In genomic region chr1:110012100-110012499, GRCh38 we compare ENCODE assay signal across 11 cellular contexts. TPM values are rescaled to one million over a fixed set of nuclear protein-coding genes. Genes with fewer than 3 reads are reported as not detected.
DNase-seq lines count a peak whose midpoint lies in the region; ATAC-seq and TF ChIP-seq lines count a peak whose summit lies in the region.
"Had no signal": no experiment of that assay in that cellular context is flagged by ENCODE, and none has a peak within 500 bp of the region (broad histone marks: within the 10 kb centered on the region; RNA-seq: fewer than 3 reads in every experiment).

No MANE protein-coding gene starts in this region.

- H3K4me3 Mint-ChIP-seq in mesothelial cell of epicardium: no peak overlapping the region
- no peak overlapping the region for H3K4me3 Mint-ChIP-seq in Caco-2 (ENCODE audit: unreplicated experiment)

- no peaks in the 10 kb centered on the region for H3K27me3 ChIP-seq in body of pancreas
- H3K27me3 ChIP-seq in Caco-2 (replicated peaks; ENCODE audit: control insufficient read depth, insufficient read depth, low read length): no peaks in the 10 kb centered on the region

- H3K9me3 Mint-ChIP-seq in mesothelial cell of epicardium (no peaks in the 10 kb centered on the region), Caco-2 (ENCODE audit: unreplicated experiment) (no peaks in the 10 kb centered on the region)

- WGBS in body of pancreas, 2 donors: 50 to 51% methylated on average over 4 of the region's 4 CpGs

- H3K4me3 ChIP-seq in body of pancreas (no peak overlapping the region), Caco-2 (ENCODE audit: low read depth, low read length) (no peak overlapping the region)

- peak; percentile 69 for ATAC-seq in GM18868 (IDR thresholded peaks at IDR 0.05; ENCODE audit: unreplicated experiment)
- ATAC-seq in GM21717 (IDR thresholded peaks at IDR 0.05; ENCODE audit: unreplicated experiment): peak; percentile 59
- peak; percentile 48 for ATAC-seq in HG03457 (IDR thresholded peaks at IDR 0.05; ENCODE audit: unreplicated experiment)
- no peak for ATAC-seq in body of pancreas

- H3K27ac ChIP-seq in body of pancreas: no peak overlapping the region
- H3K27ac ChIP-seq: KMS-11 had no signal

- no peaks in the 10 kb centered on the region for H3K27me3 Mint-ChIP-seq in mesothelial cell of epicardium (ENCODE audit: low read depth)
- H3K27me3 Mint-ChIP-seq in Caco-2 (ENCODE audit: insufficient read depth, unreplicated experiment): no peaks in the 10 kb centered on the region

- TF ChIP-seq CTCF in mesothelial cell of epicardium (IDR thresholded peaks at IDR 0.05; ENCODE audit: unreplicated experiment) (no peak), body of pancreas (IDR thresholded peaks at IDR 0.05) (no peak), Caco-2 (IDR thresholded peaks at IDR 0.05; ENCODE audit: insufficient read depth in 1 of 2, low read depth in 1 of 2, low read length in 1 of 2, severe bottlenecking in 1 of 2, unreplicated experiment in 1 of 2) (no peak)

- H3K36me3 Mint-ChIP-seq in mesothelial cell of epicardium (peaks cover 36% of the 10 kb centered on the region), Caco-2 (ENCODE audit: insufficient read depth, unreplicated experiment) (peaks cover 48% of the 10 kb centered on the region)

- H3K4me1 ChIP-seq in body of pancreas: peaks cover 4% of the 10 kb centered on the region
- H3K4me1 ChIP-seq in Caco-2: no peaks in the 10 kb centered on the region

- intact Hi-C loops in body of pancreas (cut with DNase I): no loop called here
- intact Hi-C loops in Caco-2 (cut with micrococcal nuclease; ENCODE audit: unreplicated experiment): no loop called here

- BruUV-seq in Caco-2 (replicated peaks; lab: Mats Ljungman, UMichigan): no TSS peak

- H3K36me3 ChIP-seq in body of pancreas (replicated peaks in 1 of 2; ENCODE audit: insufficient read depth in 1 of 2, low read depth in 2 of 2): peaks cover 6 to 28% of the 10 kb centered on the region in 2 donors
- no peaks in the 10 kb centered on the region for H3K36me3 ChIP-seq in Caco-2 (ENCODE audit: control insufficient read depth, insufficient read depth, low read length)

- CTCF ChIA-PET in Caco-2 (lab: Charles Lee): interaction anchor here (1.0 to 1.2 kb wide), 4 partner anchors 27 to 372 kb away, joined by 3 to 10 read pairs (median 4); partner anchors contain the start of gene AHCYL1

- H3K9me3 ChIP-seq in body of pancreas (no peaks in the 10 kb centered on the region), Caco-2 (no peaks in the 10 kb centered on the region)

- peaks cover 8% of the 10 kb centered on the region for H3K4me1 Mint-ChIP-seq in mesothelial cell of epicardium
- H3K4me1 Mint-ChIP-seq in Caco-2 (ENCODE audit: low read depth, unreplicated experiment): no peaks in the 10 kb centered on the region

- no peak for TF ChIP-seq POLR2A in body of pancreas (IDR thresholded peaks at IDR 0.05)

- no peak for DNase-seq in mesothelial cell of epicardium (ENCODE audit: low spot score in 2 of 2, unreplicated experiment in 2 of 2)
- no peak for DNase-seq in body of pancreas
- no peak for DNase-seq in NCI-H2227 treated with DMSO at 0.1 percent for 48 hours (lab: John Stamatoyannopoulos, UW)
- DNase-seq in Caco-2: no peak
- DNase-seq in T-helper 1 cell: no peak

- POLR2A ChIA-PET in Caco-2 (lab: Charles Lee): no interaction called here

- H3K27ac Mint-ChIP-seq in mesothelial cell of epicardium: peak overlapping the region; percentile 37
- H3K27ac Mint-ChIP-seq in Caco-2 (ENCODE audit: unreplicated experiment): no peak overlapping the region

RNA-seq across cellular contexts. Expression of gene STRIP1, which starts 22.3 kb away (rescaled TPM):
- total RNA-seq in mesothelial cell of epicardium: 93.8 to 99.2 TPM (median 96.0 TPM) in 3 replicates
- 10 to 100 TPM; 22.7 to 24.1 TPM for total RNA-seq in body of pancreas
- 32.8 and 36.1 TPM in 2 replicates for total RNA-seq in Caco-2 (2022)

RNA-seq across cellular contexts. Expression of gene AHCYL1, which starts 27.5 kb away (rescaled TPM):
- total RNA-seq in mesothelial cell of epicardium (98.7 to 102 TPM (median 102 TPM) in 3 replicates), body of pancreas (10 to 100 TPM; 38.4 to 61.6 TPM), Caco-2 (2022) (62.6 and 64.2 TPM in 2 replicates)

RNA-seq across cellular contexts. Expression of gene ALX3, which starts 58.4 kb away (rescaled TPM):
- total RNA-seq in mesothelial cell of epicardium (127 to 136 TPM (median 132 TPM) in 3 replicates), body of pancreas (not detected), Caco-2 (2022) (not detected in 2 replicates)
- total RNA-seq: epithelial cell of proximal tubule, myocyte had no signal

Comparison
In these comparisons a context has a peak if more than half of its experiments do, and no peak if none do; other contexts are left out.
1. RNA of gene ALX3, which starts 58.4 kb away (total RNA-seq): 127 to 136 TPM in mesothelial cell of epicardium; not detected in body of pancreas and not detected in Caco-2; every median in the first group is over 100 times any median in the second.